In the genomic region with DNA sequence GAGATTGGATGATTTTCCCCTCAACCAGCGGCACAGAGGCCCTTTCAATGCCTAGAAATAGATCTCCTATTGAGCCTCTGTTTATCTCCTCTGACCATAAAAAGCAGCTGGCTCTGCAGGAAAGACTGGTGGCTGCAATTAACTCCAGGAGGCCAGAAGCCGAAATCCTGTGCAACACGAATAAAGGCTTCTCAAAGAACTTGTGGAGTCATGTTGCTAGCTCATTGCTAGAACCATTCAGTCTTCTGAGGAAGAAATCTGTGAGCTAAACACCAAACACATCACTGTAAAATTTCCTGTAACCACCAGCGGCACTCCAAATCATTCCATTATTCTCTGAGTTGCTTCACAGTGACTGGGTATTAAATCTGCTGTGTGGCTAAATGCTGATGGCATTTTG, we compare ENCODE assay signal across 13 cellular contexts. TPM values are rescaled to one million over a fixed set of nuclear protein-coding genes. Genes with fewer than 3 reads are reported as not detected.
DNase-seq lines count a peak whose midpoint lies in the region; ATAC-seq and TF ChIP-seq lines count a peak whose summit lies in the region.
"Had no signal": no experiment of that assay in that cellular context is flagged by ENCODE, and none has a peak within 500 bp of the region (broad histone marks: within the 10 kb centered on the region; RNA-seq: fewer than 3 reads in every experiment).

No MANE protein-coding gene starts in this region.

- CTCF ChIA-PET in A673 (lab: Charles Lee): no interaction called here

- DNase-seq in A673 (ENCODE audit: low spot score): peak; percentile 91
- DNase-seq in NCI-H1105 (lab: John Stamatoyannopoulos, UW): peak; percentile 8
- DNase-seq in breast epithelium (ENCODE audit: low spot score in 2 of 2): no peak
- DNase-seq in mesenchymal stem cell: peak; percentile 74
- no peak for DNase-seq in activated CD4-positive, alpha-beta T cell treated with anti-CD3 and anti-CD28 coated beads, Interleukin-2, amount 10 ng/mL, durations not matched to agents 24 days and 14 days
- no peak for DNase-seq in effector memory CD4-positive, alpha-beta T cell
- DNase-seq in GDM1 (lab: John Stamatoyannopoulos, UW): no peak
- DNase-seq: NK-92 treated with Interleukin-12 subunit alpha and Interleukin-12 subunit beta, amount 100 ng/mL, for 24 hours; posterior cingulate gyrus had no signal

- no peak overlapping the region for H2BK15ac ChIP-seq in mesenchymal stem cell (ENCODE audit: low read depth, poor library complexity, severe bottlenecking)

- no peak overlapping the region for H2BK120ac ChIP-seq in mesenchymal stem cell (ENCODE audit: low read depth, low read length)

- TF ChIP-seq CTCF in A673 (conservative IDR thresholded peaks at IDR 0.05; ENCODE audit: low read depth, low read length) (no peak), breast epithelium (IDR thresholded peaks at IDR 0.05) (no peak)

- no peak overlapping the region for H4K91ac ChIP-seq in mesenchymal stem cell (ENCODE audit: low read length)

- H3K4ac ChIP-seq in mesenchymal stem cell (ENCODE audit: low read depth in 1 of 2, low read length in 2 of 2): peak overlapping the region in 1 of 2 experiments; percentile 35

- H3K23ac ChIP-seq in mesenchymal stem cell (ENCODE audit: low read length in 2 of 2): no peak overlapping the region

- intact Hi-C loops in A673 (cut with micrococcal nuclease; ENCODE audit: unreplicated experiment): loop anchor here (5.0 kb wide), 1 partner anchor 142 kb away; a partner anchor contains a TSS
- intact Hi-C loops in breast epithelium (cut with DNase I; ENCODE audit: low total_unique reads): no loop called here
- intact Hi-C loops in activated CD4-positive, alpha-beta T cell treated with anti-CD3 and anti-CD28 coated beads, Interleukin-2, amount 10 ng/mL, durations not matched to agents 24 days and 14 days (cut with micrococcal nuclease): no loop called here

- peaks cover 5% of the 10 kb centered on the region for H3K4me1 Mint-ChIP-seq in activated CD4-positive, alpha-beta T cell treated with anti-CD3 and anti-CD28 coated beads, Interleukin-2, amount 10 ng/mL, durations not matched to agents 24 days and 14 days

- H2AK5ac ChIP-seq in mesenchymal stem cell (ENCODE audit: low read length, severe bottlenecking): peak overlapping the region; percentile 85

- no peaks in the 10 kb centered on the region for H3K36me3 Mint-ChIP-seq in activated CD4-positive, alpha-beta T cell treated with anti-CD3 and anti-CD28 coated beads, Interleukin-2, amount 10 ng/mL, durations not matched to agents 24 days and 14 days (ENCODE audit: low read depth)

- BruUV-seq in A673 (replicated peaks; lab: Mats Ljungman, UMichigan): no TSS peak

- no peak overlapping the region for H3K14ac ChIP-seq in mesenchymal stem cell (ENCODE audit: low read length in 2 of 2)

- no peak for ATAC-seq in HG03571 (IDR thresholded peaks at IDR 0.05; ENCODE audit: unreplicated experiment)

- H2BK5ac ChIP-seq in mesenchymal stem cell (ENCODE audit: low read depth, low read length, poor library complexity, severe bottlenecking): peak overlapping the region; percentile 97

- no peak overlapping the region for H2BK12ac ChIP-seq in mesenchymal stem cell (ENCODE audit: low read length in 2 of 2)

- no peaks in the 10 kb centered on the region for H3K36me3 ChIP-seq in A673 (ENCODE audit: insufficient read depth, low read length, poor library complexity, severe bottlenecking)
- H3K36me3 ChIP-seq in breast epithelium: no peaks in the 10 kb centered on the region
- H3K36me3 ChIP-seq in mesenchymal stem cell (ENCODE audit: control insufficient read depth in 1 of 2, insufficient read depth in 2 of 2, low read depth in 1 of 2, low read length in 2 of 2): no peaks in the 10 kb centered on the region
- no peaks in the 10 kb centered on the region for H3K36me3 ChIP-seq in effector memory CD4-positive, alpha-beta T cell (ENCODE audit: control insufficient read depth, insufficient read depth, low read length)
- H3K36me3 ChIP-seq: BLaER1, esophagus muscularis mucosa had no signal

- H3K27ac ChIP-seq in A673 (ENCODE audit: low read depth, low read length, poor library complexity, severe bottlenecking) (peak overlapping the region; percentile 72), breast epithelium (peak overlapping the region; percentile 20 to 24), mesenchymal stem cell (ENCODE audit: low read length, poor library complexity, severe bottlenecking) (peak overlapping the region; percentile 99)
- H3K27ac ChIP-seq in effector memory CD4-positive, alpha-beta T cell (ENCODE audit: insufficient read depth, low read length, poor library complexity, severe bottlenecking): no peak overlapping the region
- H3K27ac ChIP-seq: BLaER1 had no signal

- WGBS in mesenchymal stem cell: 7% methylated on average over 3 of the region's 4 CpGs

- H3K4me3 Mint-ChIP-seq in activated CD4-positive, alpha-beta T cell treated with anti-CD3 and anti-CD28 coated beads, Interleukin-2, amount 10 ng/mL, durations not matched to agents 24 days and 14 days: no peak overlapping the region
- H3K4me3 Mint-ChIP-seq: stimulated activated naive CD8-positive, alpha-beta T cell treated with anti-CD3 and anti-CD28 coated beads, Interleukin-15, Interleukin-2, amounts not matched to agents 100 ng/mL and 50 ng/mL, for 24 hours had no signal

- no peaks in the 10 kb centered on the region for H3K79me1 ChIP-seq in mesenchymal stem cell (replicated peaks; ENCODE audit: low read length, poor library complexity, severe bottlenecking)

- H3K9ac ChIP-seq in mesenchymal stem cell (ENCODE audit: low read length): peak overlapping the region; percentile 62
- H3K9ac ChIP-seq: BLaER1 had no signal

- POLR2A ChIA-PET in A673 (lab: Charles Lee; ENCODE audit: low non-redundant PET): interaction anchor here (0.8 kb wide), 1 partner anchor 90 kb away, joined by 3 read pairs; no protein-coding TSS in a partner anchor

- H3K27me3 ChIP-seq in A673 (replicated peaks; ENCODE audit: insufficient read depth, low read depth, low read length, poor library complexity): no peaks in the 10 kb centered on the region
- H3K27me3 ChIP-seq in breast epithelium: no peaks in the 10 kb centered on the region
- no peaks in the 10 kb centered on the region for H3K27me3 ChIP-seq in mesenchymal stem cell (ENCODE audit: control insufficient read depth in 1 of 2, insufficient read depth in 1 of 2, low read length in 2 of 2)
- no peaks in the 10 kb centered on the region for H3K27me3 ChIP-seq in effector memory CD4-positive, alpha-beta T cell (replicated peaks; ENCODE audit: control insufficient read depth, insufficient read depth, low read length, poor library complexity, severe bottlenecking)
- H3K27me3 ChIP-seq: BLaER1, esophagus muscularis mucosa had no signal

- H3K4me1 ChIP-seq in A673 (ENCODE audit: insufficient read depth, low read length, poor library complexity, severe bottlenecking) (peaks cover 24% of the 10 kb centered on the region), breast epithelium (no peaks in the 10 kb centered on the region), mesenchymal stem cell (ENCODE audit: control insufficient read depth, insufficient read depth, low read depth, low read length) (peaks cover 3% of the 10 kb centered on the region)
- no peaks in the 10 kb centered on the region for H3K4me1 ChIP-seq in effector memory CD4-positive, alpha-beta T cell (ENCODE audit: control insufficient read depth, insufficient read depth, low read length, poor library complexity, severe bottlenecking)

- H3K4me3 ChIP-seq in A673 (ENCODE audit: low read depth, low read length, poor library complexity, severe bottlenecking) (no peak overlapping the region), breast epithelium (no peak overlapping the region), mesenchymal stem cell (ENCODE audit: insufficient read depth in 1 of 2, low read depth in 1 of 2, low read length in 2 of 2) (no peak overlapping the region)
- H3K4me3 ChIP-seq in effector memory CD4-positive, alpha-beta T cell (ENCODE audit: insufficient read depth, low read depth, low read length, poor library complexity, severe bottlenecking): no peak overlapping the region
- H3K4me3 ChIP-seq: BLaER1, esophagus muscularis mucosa had no signal

- H3K4me2 ChIP-seq in mesenchymal stem cell (ENCODE audit: low read length, poor library complexity, severe bottlenecking): peak overlapping the region; percentile 34
- H3K4me2 ChIP-seq: BLaER1 had no signal

- H2AFZ ChIP-seq in mesenchymal stem cell (ENCODE audit: low read depth, low read length): no peak overlapping the region

- no peak overlapping the region for H3K27ac Mint-ChIP-seq in activated CD4-positive, alpha-beta T cell treated with anti-CD3 and anti-CD28 coated beads, Interleukin-2, amount 10 ng/mL, durations not matched to agents 24 days and 14 days
- H3K27ac Mint-ChIP-seq: stimulated activated naive CD8-positive, alpha-beta T cell treated with anti-CD3 and anti-CD28 coated beads, Interleukin-15, Interleukin-2, amounts not matched to agents 100 ng/mL and 50 ng/mL, for 24 hours had no signal

- peak overlapping the region in 1 of 2 experiments; percentile 70 for H3K18ac ChIP-seq in mesenchymal stem cell (ENCODE audit: low read depth in 1 of 2, low read length in 2 of 2)

- TF ChIP-seq POLR2A in breast epithelium (IDR thresholded peaks at IDR 0.05): no peak

- H3K9me3 ChIP-seq in A673 (ENCODE audit: low read depth, low read length, poor library complexity, severe bottlenecking) (no peaks in the 10 kb centered on the region), breast epithelium (no peaks in the 10 kb centered on the region), mesenchymal stem cell (ENCODE audit: control insufficient read depth, low read length) (peaks cover 9% of the 10 kb centered on the region)
- no peaks in the 10 kb centered on the region for H3K9me3 ChIP-seq in effector memory CD4-positive, alpha-beta T cell (ENCODE audit: control insufficient read depth, low read length)

- no peaks in the 10 kb centered on the region for H3K9me3 Mint-ChIP-seq in activated CD4-positive, alpha-beta T cell treated with anti-CD3 and anti-CD28 coated beads, Interleukin-2, amount 10 ng/mL, durations not matched to agents 24 days and 14 days

- peak overlapping the region; percentile 84 for H4K8ac ChIP-seq in mesenchymal stem cell (ENCODE audit: low read length)

- peaks cover 10% of the 10 kb centered on the region for H3K27me3 Mint-ChIP-seq in activated CD4-positive, alpha-beta T cell treated with anti-CD3 and anti-CD28 coated beads, Interleukin-2, amount 10 ng/mL, durations not matched to agents 24 days and 14 days

RNA-seq across cellular contexts. Expression of a gene that starts 49.1 kb away (rescaled TPM):
- total RNA-seq in A673 (2021) (2.0 and 5.4 TPM in 2 replicates), breast epithelium (100 to 1,000 TPM in 1 of 3 donors, 10 to 100 TPM in 2; 27.2 to 266 (median 81.3) TPM)
- 6.5 TPM for polyA plus RNA-seq in mesenchymal stem cell (2013, experiment 1 of 2)
- polyA plus RNA-seq in mesenchymal stem cell (2013, experiment 2 of 2): 5.5 TPM
- not detected in 2 replicates for total RNA-seq in activated CD4-positive, alpha-beta T cell treated with anti-CD3 and anti-CD28 coated beads, Interleukin-2, amount 10 ng/mL, durations not matched to agents 24 days and 14 days

Comparison
In these comparisons a context has a peak if more than half of its experiments do, and no peak if none do; other contexts are left out.
1. DNase-seq: peak in A673 (single experiment), NCI-H1105 (single experiment) and mesenchymal stem cell (single experiment); none in breast epithelium (0 of 2), activated CD4-positive, alpha-beta T cell treated with anti-CD3 and anti-CD28 coated beads, Interleukin-2, amount 10 ng/mL, durations not matched to agents 24 days and 14 days (single experiment), effector memory CD4-positive, alpha-beta T cell (0 of 3) and GDM1 (single experiment).